ENCODE assay signal across 22 cellular contexts in the genomic region with DNA sequence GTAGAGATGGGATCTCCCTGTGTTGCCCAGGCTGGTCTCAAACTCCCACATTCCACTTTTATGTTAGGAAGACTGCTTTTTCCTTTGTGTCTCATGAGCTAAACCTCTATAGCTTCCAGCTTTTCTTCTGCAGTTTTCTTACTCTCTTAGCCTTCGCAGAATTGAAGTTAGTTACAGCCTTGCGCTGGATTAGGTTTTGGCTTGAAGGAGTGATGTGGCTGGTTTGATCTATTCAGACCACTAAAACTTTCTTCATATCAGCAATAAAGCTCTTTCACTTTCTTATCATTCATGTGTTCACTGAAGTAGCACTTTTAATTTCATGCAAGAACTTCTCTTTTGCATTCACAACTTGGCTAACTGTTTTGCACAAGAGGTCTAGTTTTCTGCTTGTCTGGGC.
A peak's percentile ranks its signal among the peaks of the same experiment; 100 is the strongest.
DNase-seq lines count a peak whose midpoint lies in the region; ATAC-seq and TF ChIP-seq lines count a peak whose summit lies in the region.
"Had no signal": no experiment of that assay in that cellular context is flagged by ENCODE, and none has a peak within 500 bp of the region (broad histone marks: within the 10 kb centered on the region; RNA-seq: fewer than 3 reads in every experiment).

No MANE protein-coding gene starts in this region.

- POLR2A ChIA-PET in activated CD8-positive, alpha-beta T cell treated with anti-CD3 and anti-CD28 coated beads, Interleukin-2, amount 10 ng/mL, durations not matched to agents 7 days and 5 days (lab: Charles Lee), result no interaction called here
- POLR2A ChIA-PET in activated CD8-positive, alpha-beta T cell treated with anti-CD3 and anti-CD28 coated beads for 36 hours (lab: Charles Lee), result interaction anchor here (1.0 kb wide), 1 partner anchor 136 kb away, joined by 3 read pairs; no protein-coding TSS in a partner anchor
- POLR2A ChIA-PET in CD8-positive, alpha-beta T cell (lab: Charles Lee), result interaction anchor here (1.2 kb wide), 1 partner anchor 15 kb away, joined by 4 read pairs; no protein-coding TSS in a partner anchor

- no peak for TF ChIP-seq CTCF in activated CD8-positive, alpha-beta T cell treated with anti-CD3 and anti-CD28 coated beads for 36 hours (IDR thresholded peaks at IDR 0.05)
- no peak for TF ChIP-seq CTCF in CD8-positive, alpha-beta T cell (IDR thresholded peaks at IDR 0.05)
- no peak for TF ChIP-seq CTCF in osteocyte (IDR thresholded peaks at IDR 0.05)

- H3K4me1 ChIP-seq in CD8-positive, alpha-beta T cell (ENCODE audit: insufficient read depth, low read length), result peaks cover 7% of the 10 kb centered on the region
- H3K4me1 ChIP-seq: BE2C, HAP-1 had no signal

- ATAC-seq in activated CD8-positive, alpha-beta T cell treated with anti-CD3 and anti-CD28 coated beads, Interleukin-2, amount 10 ng/mL, durations not matched to agents 7 days and 5 days, result peak; percentile 36
- ATAC-seq in activated CD8-positive, alpha-beta T cell treated with anti-CD3 and anti-CD28 coated beads for 36 hours, result no peak
- peak; percentile 26 for ATAC-seq in CD8-positive, alpha-beta T cell
- no peak for ATAC-seq in left cardiac atrium
- ATAC-seq: A549 had no signal

- H3K27ac Mint-ChIP-seq in activated CD8-positive, alpha-beta T cell treated with anti-CD3 and anti-CD28 coated beads, Interleukin-2, amount 10 ng/mL, durations not matched to agents 7 days and 5 days, result no peak overlapping the region
- H3K27ac Mint-ChIP-seq in activated CD8-positive, alpha-beta T cell treated with anti-CD3 and anti-CD28 coated beads for 36 hours, result no peak overlapping the region
- H3K27ac Mint-ChIP-seq in CD8-positive, alpha-beta T cell, result no peak overlapping the region
- H3K27ac Mint-ChIP-seq in osteocyte (ENCODE audit: unreplicated experiment), result peak overlapping the region; percentile 7
- H3K27ac Mint-ChIP-seq: CD14-positive monocyte; CD4-positive, alpha-beta T cell; HFFc6 had no signal

- intact Hi-C loops in activated CD8-positive, alpha-beta T cell treated with anti-CD3 and anti-CD28 coated beads for 36 hours (cut with micrococcal nuclease), result no loop called here
- intact Hi-C loops in CD8-positive, alpha-beta T cell (cut with DNase I, micrococcal nuclease), result no loop called here
- intact Hi-C loops in left cardiac atrium (cut with DNase I), result no loop called here

- no peaks in the 10 kb centered on the region for H3K36me3 ChIP-seq in CD8-positive, alpha-beta T cell (ENCODE audit: insufficient read depth, low read length)
- H3K36me3 ChIP-seq: BE2C, HAP-1 had no signal

- H3K27me3 ChIP-seq in CD8-positive, alpha-beta T cell (ENCODE audit: insufficient read depth, low read length), result no peaks in the 10 kb centered on the region
- H3K27me3 ChIP-seq: BE2C; BLaER1 treated with 17β-estradiol and CSF1 and Interleukin-3, amounts not matched to agents 10 nM and 100 nM had no signal

- no peaks in the 10 kb centered on the region for H3K9me3 Mint-ChIP-seq in activated CD8-positive, alpha-beta T cell treated with anti-CD3 and anti-CD28 coated beads, Interleukin-2, amount 10 ng/mL, durations not matched to agents 7 days and 5 days (ENCODE audit: insufficient read depth)
- peaks cover 6% of the 10 kb centered on the region for H3K9me3 Mint-ChIP-seq in activated CD8-positive, alpha-beta T cell treated with anti-CD3 and anti-CD28 coated beads for 36 hours
- H3K9me3 Mint-ChIP-seq in CD8-positive, alpha-beta T cell, result peaks cover 4% of the 10 kb centered on the region
- no peaks in the 10 kb centered on the region for H3K9me3 Mint-ChIP-seq in osteocyte (ENCODE audit: unreplicated experiment)
- H3K9me3 Mint-ChIP-seq: HFFc6 had no signal

- peaks cover 20% of the 10 kb centered on the region for H3K4me1 Mint-ChIP-seq in activated CD8-positive, alpha-beta T cell treated with anti-CD3 and anti-CD28 coated beads, Interleukin-2, amount 10 ng/mL, durations not matched to agents 7 days and 5 days (ENCODE audit: low read depth)
- peaks cover 14% of the 10 kb centered on the region for H3K4me1 Mint-ChIP-seq in activated CD8-positive, alpha-beta T cell treated with anti-CD3 and anti-CD28 coated beads for 36 hours (ENCODE audit: low read depth)
- peaks cover 14% of the 10 kb centered on the region for H3K4me1 Mint-ChIP-seq in CD8-positive, alpha-beta T cell (ENCODE audit: low read depth)
- peaks cover 45% of the 10 kb centered on the region for H3K4me1 Mint-ChIP-seq in osteocyte (ENCODE audit: unreplicated experiment)

- H3K36me3 Mint-ChIP-seq in activated CD8-positive, alpha-beta T cell treated with anti-CD3 and anti-CD28 coated beads, Interleukin-2, amount 10 ng/mL, durations not matched to agents 7 days and 5 days (ENCODE audit: low read depth), result peaks cover 3% of the 10 kb centered on the region
- peaks cover 4% of the 10 kb centered on the region for H3K36me3 Mint-ChIP-seq in activated CD8-positive, alpha-beta T cell treated with anti-CD3 and anti-CD28 coated beads for 36 hours (ENCODE audit: low read depth)
- H3K36me3 Mint-ChIP-seq in CD8-positive, alpha-beta T cell, result no peaks in the 10 kb centered on the region
- peaks cover 7% of the 10 kb centered on the region for H3K36me3 Mint-ChIP-seq in osteocyte (ENCODE audit: unreplicated experiment)

- no peak overlapping the region for H3K27ac ChIP-seq in CD8-positive, alpha-beta T cell (ENCODE audit: low read depth, low read length)
- H3K27ac ChIP-seq: A549; BLaER1 treated with 17β-estradiol and CSF1 and Interleukin-3, amounts not matched to agents 10 nM and 100 nM had no signal

- no peaks in the 10 kb centered on the region for H3K9me3 ChIP-seq in CD8-positive, alpha-beta T cell (ENCODE audit: low read length)
- H3K9me3 ChIP-seq: A549, BE2C, HAP-1 had no signal

- H3K27me3 Mint-ChIP-seq in activated CD8-positive, alpha-beta T cell treated with anti-CD3 and anti-CD28 coated beads, Interleukin-2, amount 10 ng/mL, durations not matched to agents 7 days and 5 days (ENCODE audit: low read depth), result no peaks in the 10 kb centered on the region
- H3K27me3 Mint-ChIP-seq in activated CD8-positive, alpha-beta T cell treated with anti-CD3 and anti-CD28 coated beads for 36 hours, result peaks cover under 1% of the 10 kb centered on the region
- H3K27me3 Mint-ChIP-seq in CD8-positive, alpha-beta T cell (ENCODE audit: low read depth), result no peaks in the 10 kb centered on the region
- no peaks in the 10 kb centered on the region for H3K27me3 Mint-ChIP-seq in osteocyte (ENCODE audit: unreplicated experiment)
- H3K27me3 Mint-ChIP-seq: CD4-positive, alpha-beta T cell had no signal

- no peak for DNase-seq in activated CD8-positive, alpha-beta T cell treated with anti-CD3 and anti-CD28 coated beads, Interleukin-2, amount 10 ng/mL, durations not matched to agents 7 days and 5 days
- DNase-seq in activated CD8-positive, alpha-beta T cell treated with anti-CD3 and anti-CD28 coated beads for 36 hours, result no peak
- no peak for DNase-seq in CD8-positive, alpha-beta T cell
- DNase-seq in Jurkat, Clone E6-1 (ENCODE audit: low read depth, low spot score), result peak; percentile 49
- DNase-seq in osteocyte (ENCODE audit: extremely low spot score, unreplicated experiment), result no peak
- no peak for DNase-seq in left cardiac atrium
- no peak for DNase-seq in stimulated activated CD4-positive, alpha-beta T cell treated with anti-CD3 and anti-CD28 coated beads, Interleukin-12 subunit alpha, Interleukin-12 subunit beta, amount 100 ng/mL, for 4 hours
- DNase-seq: 8988T; ACHN; AML-193; BE2C; Calu3; CD4-positive, alpha-beta T cell; COR-L47; EL; GDM1; GOT3; HFFc6 had no signal

- H3K4me3 ChIP-seq in CD8-positive, alpha-beta T cell (ENCODE audit: low read depth, low read length), result no peak overlapping the region
- H3K4me3 ChIP-seq in Jurkat, Clone E6-1 (ENCODE audit: low read length), result no peak overlapping the region
- H3K4me3 ChIP-seq: A549; BLaER1 treated with 17β-estradiol and CSF1 and Interleukin-3, amounts not matched to agents 10 nM and 100 nM; HAP-1 had no signal

- CTCF ChIA-PET in activated CD8-positive, alpha-beta T cell treated with anti-CD3 and anti-CD28 coated beads, Interleukin-2, amount 10 ng/mL, durations not matched to agents 7 days and 5 days (lab: Charles Lee), result interaction anchor here (1.2 kb wide), 1 partner anchor 9 kb away, joined by 3 read pairs; no protein-coding TSS in a partner anchor
- CTCF ChIA-PET in activated CD8-positive, alpha-beta T cell treated with anti-CD3 and anti-CD28 coated beads for 36 hours (lab: Charles Lee), result interaction anchor here (1.2 to 1.3 kb wide), 2 partner anchors 8 to 14 kb away, joined by 3 read pairs; no protein-coding TSS in a partner anchor
- CTCF ChIA-PET in CD8-positive, alpha-beta T cell (lab: Charles Lee), result interaction anchor here (1.4 kb wide), 1 partner anchor 10 kb away, joined by 5 read pairs; no protein-coding TSS in a partner anchor

- H3K4me3 Mint-ChIP-seq in activated CD8-positive, alpha-beta T cell treated with anti-CD3 and anti-CD28 coated beads, Interleukin-2, amount 10 ng/mL, durations not matched to agents 7 days and 5 days, result no peak overlapping the region
- no peak overlapping the region for H3K4me3 Mint-ChIP-seq in activated CD8-positive, alpha-beta T cell treated with anti-CD3 and anti-CD28 coated beads for 36 hours
- H3K4me3 Mint-ChIP-seq in CD8-positive, alpha-beta T cell, result no peak overlapping the region
- no peak overlapping the region for H3K4me3 Mint-ChIP-seq in osteocyte (ENCODE audit: unreplicated experiment)
- H3K4me3 Mint-ChIP-seq: CD14-positive monocyte; CD4-positive, alpha-beta T cell; HFFc6 had no signal

Comparison
In these comparisons a context has a peak if more than half of its experiments do, and no peak if none do; other contexts are left out.
1. ATAC-seq: peak in activated CD8-positive, alpha-beta T cell treated with anti-CD3 and anti-CD28 coated beads, Interleukin-2, amount 10 ng/mL, durations not matched to agents 7 days and 5 days (single experiment) and CD8-positive, alpha-beta T cell (single experiment); none in activated CD8-positive, alpha-beta T cell treated with anti-CD3 and anti-CD28 coated beads for 36 hours (single experiment) and left cardiac atrium (0 of 2).